In the genomic region with DNA sequence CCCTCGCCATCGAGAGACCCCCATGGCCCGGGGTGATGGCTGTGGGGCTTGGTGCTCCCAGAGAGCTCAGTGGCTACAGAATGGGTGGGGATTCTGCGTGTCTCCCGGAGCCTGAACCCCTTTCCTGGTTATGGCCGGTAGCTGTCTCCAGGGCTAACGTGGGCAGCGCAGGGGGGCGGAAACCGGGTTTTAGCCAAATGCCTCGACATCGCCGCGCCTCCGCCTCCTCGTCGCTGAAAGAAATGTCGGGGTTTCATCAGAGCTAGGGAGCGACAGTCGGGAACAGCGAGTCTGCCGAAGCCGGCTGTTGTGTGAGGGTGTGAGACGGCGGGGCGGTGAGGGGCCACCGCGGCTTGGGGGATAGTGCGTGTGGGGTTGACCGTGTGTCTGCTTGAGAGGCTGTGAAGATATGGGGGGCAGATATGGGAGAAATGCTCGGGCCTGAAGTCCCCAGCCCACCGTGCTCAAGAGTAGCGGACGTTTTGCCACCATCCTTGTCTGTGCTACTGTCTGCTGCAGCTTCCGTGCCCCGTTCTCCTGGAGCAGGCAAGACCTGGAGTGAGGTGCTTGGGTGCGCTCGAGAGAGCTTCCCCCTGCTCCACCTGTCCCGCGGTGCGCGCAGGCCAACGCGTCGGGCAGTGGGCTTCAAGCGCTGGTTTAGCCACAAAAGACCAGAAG, we compare ENCODE assay signal across 11 cellular contexts. TPM values are rescaled to one million over a fixed set of nuclear protein-coding genes. Genes with fewer than 3 reads are reported as not detected.
DNase-seq lines count a peak whose midpoint lies in the region; ATAC-seq and TF ChIP-seq lines count a peak whose summit lies in the region.
"Had no signal": no experiment of that assay in that cellular context is flagged by ENCODE, and none has a peak within 500 bp of the region (broad histone marks: within the 10 kb centered on the region; RNA-seq: fewer than 3 reads in every experiment).

No MANE protein-coding gene starts in this region.

- H3K9ac ChIP-seq in SK-N-MC (ENCODE audit: insufficient read length), result no peak overlapping the region

- H3K9me3 Mint-ChIP-seq in activated CD8-positive, alpha-beta T cell treated with anti-CD3 and anti-CD28 coated beads for 36 hours, result no peaks in the 10 kb centered on the region
- no peaks in the 10 kb centered on the region for H3K9me3 Mint-ChIP-seq in activated CD8-positive, alpha-beta T cell treated with anti-CD3 and anti-CD28 coated beads, Interleukin-2, amount 10 ng/mL, durations not matched to agents 7 days and 5 days (ENCODE audit: insufficient read depth)

- no peaks in the 10 kb centered on the region for H4K20me1 ChIP-seq in hepatocyte (ENCODE audit: insufficient read depth, poor library complexity, severe bottlenecking)

- ATAC-seq in activated CD8-positive, alpha-beta T cell treated with anti-CD3 and anti-CD28 coated beads for 36 hours, result no peak
- ATAC-seq in activated CD8-positive, alpha-beta T cell treated with anti-CD3 and anti-CD28 coated beads, Interleukin-2, amount 10 ng/mL, durations not matched to agents 7 days and 5 days, result no peak
- no peak for ATAC-seq in GM18868 (IDR thresholded peaks at IDR 0.05; ENCODE audit: unreplicated experiment)

- TF ChIP-seq POLR2A in spleen (IDR thresholded peaks at IDR 0.05), result no peak

- POLR2A ChIA-PET in activated CD8-positive, alpha-beta T cell treated with anti-CD3 and anti-CD28 coated beads for 36 hours (lab: Charles Lee), result interaction anchor here (1.0 to 1.3 kb wide), 2 partner anchors 30 to 191 kb away, joined by 3 to 5 read pairs; no protein-coding TSS in a partner anchor
- POLR2A ChIA-PET in activated CD8-positive, alpha-beta T cell treated with anti-CD3 and anti-CD28 coated beads, Interleukin-2, amount 10 ng/mL, durations not matched to agents 7 days and 5 days (lab: Charles Lee), result interaction anchor here (0.6 kb wide), 1 partner anchor 190 kb away, joined by 3 read pairs; no protein-coding TSS in a partner anchor

- H3K36me3 Mint-ChIP-seq in activated CD8-positive, alpha-beta T cell treated with anti-CD3 and anti-CD28 coated beads for 36 hours (ENCODE audit: low read depth), result no peaks in the 10 kb centered on the region
- peaks cover 3% of the 10 kb centered on the region for H3K36me3 Mint-ChIP-seq in activated CD8-positive, alpha-beta T cell treated with anti-CD3 and anti-CD28 coated beads, Interleukin-2, amount 10 ng/mL, durations not matched to agents 7 days and 5 days (ENCODE audit: low read depth)
- H3K36me3 Mint-ChIP-seq: CD8-positive, alpha-beta memory T cell had no signal

- H3K36me3 ChIP-seq in SK-N-MC (ENCODE audit: insufficient read depth, low read length), result no peaks in the 10 kb centered on the region
- H3K36me3 ChIP-seq in hepatocyte (replicated peaks; ENCODE audit: insufficient read depth, low read depth), result no peaks in the 10 kb centered on the region
- H3K36me3 ChIP-seq in spleen, result no peaks in the 10 kb centered on the region

- H3K4me3 Mint-ChIP-seq in activated CD8-positive, alpha-beta T cell treated with anti-CD3 and anti-CD28 coated beads for 36 hours, result no peak overlapping the region
- no peak overlapping the region for H3K4me3 Mint-ChIP-seq in activated CD8-positive, alpha-beta T cell treated with anti-CD3 and anti-CD28 coated beads, Interleukin-2, amount 10 ng/mL, durations not matched to agents 7 days and 5 days

- TF ChIP-seq CTCF in activated CD8-positive, alpha-beta T cell treated with anti-CD3 and anti-CD28 coated beads for 36 hours (IDR thresholded peaks at IDR 0.05), result no peak
- TF ChIP-seq CTCF in hepatocyte (IDR thresholded peaks at IDR 0.05; ENCODE audit: poor library complexity) (no peak), spleen (IDR thresholded peaks at IDR 0.05 in 8 of 11, conservative IDR thresholded peaks at IDR 0.05 in 3 of 11) (no peak)

- H3K27me3 Mint-ChIP-seq in activated CD8-positive, alpha-beta T cell treated with anti-CD3 and anti-CD28 coated beads for 36 hours, result peaks cover 77% of the 10 kb centered on the region
- H3K27me3 Mint-ChIP-seq in activated CD8-positive, alpha-beta T cell treated with anti-CD3 and anti-CD28 coated beads, Interleukin-2, amount 10 ng/mL, durations not matched to agents 7 days and 5 days (ENCODE audit: low read depth), result peaks cover 72% of the 10 kb centered on the region

- DNase-seq in activated CD8-positive, alpha-beta T cell treated with anti-CD3 and anti-CD28 coated beads for 36 hours, result peak; percentile 11
- DNase-seq in activated CD8-positive, alpha-beta T cell treated with anti-CD3 and anti-CD28 coated beads, Interleukin-2, amount 10 ng/mL, durations not matched to agents 7 days and 5 days, result no peak
- DNase-seq in SK-N-MC (ENCODE audit: low read depth, low spot score) (no peak), hepatocyte (ENCODE audit: low spot score) (no peak), spleen (peak; percentile 57), NK-92 (lab: John Stamatoyannopoulos, UW; ENCODE audit: unreplicated experiment) (no peak), NCI-H1694 treated with DMSO at 0.1 percent for 48 hours (lab: John Stamatoyannopoulos, UW) (no peak)
- DNase-seq: CD8-positive, alpha-beta memory T cell had no signal

- no peaks in the 10 kb centered on the region for H3K79me2 ChIP-seq in hepatocyte

- intact Hi-C loops in activated CD8-positive, alpha-beta T cell treated with anti-CD3 and anti-CD28 coated beads for 36 hours (cut with micrococcal nuclease), result loop anchor here (5.0 to 10.0 kb wide), 2 partner anchors 175 to 193 kb away; no protein-coding TSS in a partner anchor
- intact Hi-C loops in spleen (cut with DNase I; ENCODE audit: low total_unique reads), result loop anchor here (5.0 to 10.0 kb wide), 3 partner anchors 155 to 193 kb away; no protein-coding TSS in a partner anchor

- no peak overlapping the region for H3K27ac Mint-ChIP-seq in activated CD8-positive, alpha-beta T cell treated with anti-CD3 and anti-CD28 coated beads for 36 hours
- no peak overlapping the region for H3K27ac Mint-ChIP-seq in activated CD8-positive, alpha-beta T cell treated with anti-CD3 and anti-CD28 coated beads, Interleukin-2, amount 10 ng/mL, durations not matched to agents 7 days and 5 days

- WGBS in hepatocyte (ENCODE audit: low lambda C conversion rate, missing lambda C conversion rate), result 2% methylated on average over 44 of the region's 46 CpGs
- 4 to 10% (median 5%) methylated on average over 26 to 46 of the region's 46 CpGs for whole genome bisulfite sequencing in spleen, 5 donors

- H3K27me3 ChIP-seq in hepatocyte (peaks cover 86% of the 10 kb centered on the region), spleen (replicated peaks in 1 of 7) (peaks cover 3 to 95% (median 74%) of the 10 kb centered on the region in 7 donors)

- H3K4me3 ChIP-seq in SK-N-MC, result peak overlapping the region; percentile 49
- H3K4me3 ChIP-seq in hepatocyte, result no peak overlapping the region
- peak overlapping the region in 1 of 8 donors; percentile 65 for H3K4me3 ChIP-seq in spleen

- peak overlapping the region; percentile 89 for H3K4me2 ChIP-seq in hepatocyte

- H3K27ac ChIP-seq in SK-N-MC (no peak overlapping the region), hepatocyte (no peak overlapping the region), spleen (no peak overlapping the region)
- H3K27ac ChIP-seq: RWPE1 had no signal

- H3K9me2 ChIP-seq in hepatocyte (replicated peaks; ENCODE audit: insufficient read depth), result no peaks in the 10 kb centered on the region

- peaks cover 22% of the 10 kb centered on the region for H3K4me1 ChIP-seq in hepatocyte (ENCODE audit: insufficient read depth)
- H3K4me1 ChIP-seq in spleen, result peaks cover 19 to 78% (median 50%) of the 10 kb centered on the region in 6 donors

- H3K9me3 ChIP-seq in SK-N-MC (ENCODE audit: low read depth, low read length) (no peaks in the 10 kb centered on the region), hepatocyte (ENCODE audit: low read depth) (no peaks in the 10 kb centered on the region), spleen (peaks cover 0 to 16% (median 0%) of the 10 kb centered on the region in 8 donors)

- no peak overlapping the region for H2AFZ ChIP-seq in hepatocyte

- H3K4me1 Mint-ChIP-seq in activated CD8-positive, alpha-beta T cell treated with anti-CD3 and anti-CD28 coated beads for 36 hours (ENCODE audit: low read depth), result peaks cover 25% of the 10 kb centered on the region
- peaks cover 20% of the 10 kb centered on the region for H3K4me1 Mint-ChIP-seq in activated CD8-positive, alpha-beta T cell treated with anti-CD3 and anti-CD28 coated beads, Interleukin-2, amount 10 ng/mL, durations not matched to agents 7 days and 5 days (ENCODE audit: low read depth)

- CTCF ChIA-PET in activated CD8-positive, alpha-beta T cell treated with anti-CD3 and anti-CD28 coated beads for 36 hours (lab: Charles Lee), result interaction anchor here (0.8 to 3.4 kb wide), 9 partner anchors 21 to 302 kb away, joined by 3 to 67 read pairs (median 3); no protein-coding TSS in a partner anchor
- CTCF ChIA-PET in activated CD8-positive, alpha-beta T cell treated with anti-CD3 and anti-CD28 coated beads, Interleukin-2, amount 10 ng/mL, durations not matched to agents 7 days and 5 days (lab: Charles Lee), result interaction anchor here (1.4 to 4.4 kb wide), 6 partner anchors 27 to 193 kb away, joined by 3 to 26 read pairs (median 10); no protein-coding TSS in a partner anchor

RNA-seq across cellular contexts. Expression of gene ISLR2, which starts 0.8 kb away (rescaled TPM):
- not detected for total RNA-seq in activated CD8-positive, alpha-beta T cell treated with anti-CD3 and anti-CD28 coated beads for 36 hours
- total RNA-seq in activated CD8-positive, alpha-beta T cell treated with anti-CD3 and anti-CD28 coated beads, Interleukin-2, amount 10 ng/mL, durations not matched to agents 7 days and 5 days, result not detected
- total RNA-seq in hepatocyte, result 1.7 TPM in 1 of 2 replicates, not detected in the other
- polyA plus RNA-seq in hepatocyte, result 0.13 TPM in 1 of 2 replicates, not detected in the other
- total RNA-seq in spleen, result 1 to 10 TPM in 5 of 7 donors, under 1 TPM in 2; 0.51 to 3.0 (median 1.7) TPM
- polyA plus RNA-seq in spleen, result 1 to 10 TPM in 1 of 3 donors, under 1 TPM in 2; 0.20 to 1.3 (median 0.27) TPM
- total RNA-seq: CD8-positive, alpha-beta memory T cell; LHCN-M2 had no signal
- polyA plus RNA-seq: CD8-positive, alpha-beta memory T cell had no signal

RNA-seq across cellular contexts. Expression of gene ISLR, which starts 44.0 kb away (rescaled TPM):
- not detected for total RNA-seq in activated CD8-positive, alpha-beta T cell treated with anti-CD3 and anti-CD28 coated beads for 36 hours
- not detected for total RNA-seq in activated CD8-positive, alpha-beta T cell treated with anti-CD3 and anti-CD28 coated beads, Interleukin-2, amount 10 ng/mL, durations not matched to agents 7 days and 5 days
- total RNA-seq in hepatocyte (31.4 and 36.4 TPM in 2 replicates), spleen (10 to 100 TPM; 13.4 to 69.4 (median 34.2) TPM)
- polyA plus RNA-seq in hepatocyte (27.8 and 32.0 TPM in 2 replicates), spleen (10 to 100 TPM; 14.4 to 24.2 (median 21.4) TPM)
- total RNA-seq: CD8-positive, alpha-beta memory T cell had no signal
- polyA plus RNA-seq: CD8-positive, alpha-beta memory T cell had no signal

RNA-seq across cellular contexts. Expression of gene GOLGA6A, which starts 47.2 kb away (rescaled TPM):
- not detected for total RNA-seq in activated CD8-positive, alpha-beta T cell treated with anti-CD3 and anti-CD28 coated beads for 36 hours
- total RNA-seq in activated CD8-positive, alpha-beta T cell treated with anti-CD3 and anti-CD28 coated beads, Interleukin-2, amount 10 ng/mL, durations not matched to agents 7 days and 5 days, result not detected
- total RNA-seq in hepatocyte, result not detected in 2 replicates
- polyA plus RNA-seq in hepatocyte, result not detected in 2 replicates
- under 1 TPM in 2 of 7 donors, not detected in 5; 0.35 to 0.61 TPM for total RNA-seq in spleen
- under 1 TPM in 1 of 3 donors, not detected in 2; 0.03 TPM for polyA plus RNA-seq in spleen
- total RNA-seq: LHCN-M2 had no signal
- polyA plus RNA-seq: CD8-positive, alpha-beta memory T cell had no signal

Comparison
In these comparisons a context has a peak if more than half of its experiments do, and no peak if none do; other contexts are left out.
1. DNase-seq: peak in activated CD8-positive, alpha-beta T cell treated with anti-CD3 and anti-CD28 coated beads for 36 hours (single experiment) and spleen (single experiment); none in activated CD8-positive, alpha-beta T cell treated with anti-CD3 and anti-CD28 coated beads, Interleukin-2, amount 10 ng/mL, durations not matched to agents 7 days and 5 days (single experiment), SK-N-MC (single experiment), hepatocyte (single experiment), NK-92 (single experiment) and NCI-H1694 treated with DMSO at 0.1 percent for 48 hours (single experiment).
2. RNA of gene ISLR, which starts 44.0 kb away (total RNA-seq): 31.4 to 36.4 TPM in hepatocyte and 13.4 to 69.4 TPM in spleen; not detected in activated CD8-positive, alpha-beta T cell treated with anti-CD3 and anti-CD28 coated beads for 36 hours and not detected in activated CD8-positive, alpha-beta T cell treated with anti-CD3 and anti-CD28 coated beads, Interleukin-2, amount 10 ng/mL, durations not matched to agents 7 days and 5 days; every median in the first group is over 10 times any median in the second.